ENCODE assay signal across 8 cellular contexts in the genomic region with DNA sequence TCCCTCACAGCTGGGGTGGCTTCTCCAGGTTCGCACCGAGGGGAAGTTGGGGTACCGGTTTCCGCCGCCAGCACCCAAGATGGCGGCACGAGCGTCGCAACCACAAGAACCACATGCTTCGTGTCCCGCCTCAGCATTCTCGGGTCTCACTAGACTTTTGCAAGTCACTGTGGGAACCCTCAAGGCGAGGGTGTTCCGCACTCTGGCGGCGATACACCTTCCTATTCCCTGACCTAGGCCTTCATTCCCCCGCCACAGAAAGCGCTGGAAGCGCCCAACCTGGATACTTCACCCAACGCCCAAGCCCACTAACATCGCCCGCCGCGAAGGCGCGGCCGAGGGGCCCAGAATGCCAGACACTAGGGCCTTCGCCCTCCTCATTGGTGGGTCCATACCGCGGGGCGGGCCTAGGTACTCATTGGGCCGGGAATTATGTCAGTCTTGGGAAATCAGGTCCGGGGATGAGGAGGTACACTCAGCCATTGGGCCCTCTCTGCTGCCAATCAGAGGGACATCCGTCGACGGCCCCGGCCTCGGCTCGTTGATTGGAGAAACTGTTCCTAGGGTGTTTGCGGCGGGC. TPM values are rescaled to one million over a fixed set of nuclear protein-coding genes. Genes with fewer than 3 reads are reported as not detected.
DNase-seq lines count a peak whose midpoint lies in the region; ATAC-seq lines count a peak whose summit lies in the region.

No MANE protein-coding gene starts in this region.

- H3K27me3 ChIP-seq in effector memory CD4-positive, alpha-beta T cell (replicated peaks; ENCODE audit: control insufficient read depth, insufficient read depth, low read length, poor library complexity, severe bottlenecking) = no peaks in the 10 kb centered on the region

- peak; percentile 86 for DNase-seq in COLO829 (ENCODE audit: low spot score)
- peak; percentile 99 for DNase-seq in HT-29 (ENCODE audit: low spot score)
- peak; percentile 99 for DNase-seq in NK-92 treated with Interleukin-12 subunit alpha and Interleukin-12 subunit beta, amount 100 ng/mL, for 24 hours (lab: John Stamatoyannopoulos, UW)
- DNase-seq in activated CD8-positive, alpha-beta memory T cell treated with anti-CD3 and anti-CD28 coated beads for 4 hours (ENCODE audit: low read depth in 2 of 2) = peak; percentile 94 to 98
- DNase-seq in effector memory CD4-positive, alpha-beta T cell = peak; percentile 96 to 98 (median 98)
- peak; percentile 100 for DNase-seq in medulla oblongata (ENCODE audit: extremely low spot score)
- peak; percentile 92 to 99 (median 95) for DNase-seq in stimulated activated CD4-positive, alpha-beta T cell treated with anti-CD3 and anti-CD28 coated beads, TNF-alpha, amount 100 ng/mL, for 48 hours (ENCODE audit: low read depth in 3 of 3)

- no peaks in the 10 kb centered on the region for H3K9me3 ChIP-seq in effector memory CD4-positive, alpha-beta T cell (ENCODE audit: control insufficient read depth, low read length)

- peak overlapping the region; percentile 84 for H3K27ac ChIP-seq in effector memory CD4-positive, alpha-beta T cell (ENCODE audit: insufficient read depth, low read length, poor library complexity, severe bottlenecking)

- H3K36me3 ChIP-seq in effector memory CD4-positive, alpha-beta T cell (ENCODE audit: control insufficient read depth, insufficient read depth, low read length) = peaks cover 20% of the 10 kb centered on the region

- peaks cover 30% of the 10 kb centered on the region for H3K4me1 ChIP-seq in effector memory CD4-positive, alpha-beta T cell (ENCODE audit: control insufficient read depth, insufficient read depth, low read length, poor library complexity, severe bottlenecking)

- peak overlapping the region; percentile 85 for H3K4me3 ChIP-seq in effector memory CD4-positive, alpha-beta T cell (ENCODE audit: insufficient read depth, low read depth, low read length, poor library complexity, severe bottlenecking)

- peak; percentile 84 for ATAC-seq in GM21360 (IDR thresholded peaks at IDR 0.05; ENCODE audit: unreplicated experiment)

RNA-seq across cellular contexts. Expression of a gene that starts 0.3 kb away (rescaled TPM):
- total RNA-seq in HT-29 (2014; rRNA removed; shearing (Covaris generic)) = 38.1 and 39.5 TPM in 2 replicates

RNA-seq across cellular contexts. Expression of a gene that starts 10.2 kb away (rescaled TPM):
- total RNA-seq in HT-29 (2014; rRNA removed; shearing (Covaris generic)) = 0.89 and 4.2 TPM in 2 replicates

RNA-seq across cellular contexts. Expression of a gene that starts 53.4 kb away (rescaled TPM):
- 33.8 and 39.5 TPM in 2 replicates for total RNA-seq in HT-29 (2014; rRNA removed; shearing (Covaris generic))

RNA-seq across cellular contexts. Expression of a gene that starts 59.7 kb away (rescaled TPM):
- total RNA-seq in HT-29 (2014; rRNA removed; shearing (Covaris generic)) = 15.7 and 16.4 TPM in 2 replicates

Comparison
In these comparisons a context has a peak if more than half of its experiments do, and no peak if none do; other contexts are left out.
1. Peak in every context shown above with its lines: DNase-seq, ATAC-seq, H3K4me3 ChIP-seq and H3K27ac ChIP-seq.